In genomic region chr10:58641708-58642107, GRCh38 we compare ENCODE assay signal across 17 cellular contexts.
DNase-seq lines count a peak whose midpoint lies in the region; ATAC-seq, FAIRE-seq and TF ChIP-seq lines count a peak whose summit lies in the region.
"Had no signal": no experiment of that assay in that cellular context is flagged by ENCODE, and none has a peak within 500 bp of the region (broad histone marks: within the 10 kb centered on the region; RNA-seq: fewer than 3 reads in every experiment).

No MANE protein-coding gene starts in this region.

- H3K9me3 ChIP-seq in adipocyte (ENCODE audit: control insufficient read depth, low read length): no peaks in the 10 kb centered on the region
- H3K9me3 ChIP-seq: right atrium auricular region, uterus had no signal

- H3F3A ChIP-seq in GM23338 (replicated peaks; ENCODE audit: low read depth): no peaks in the 10 kb centered on the region

- no peaks in the 10 kb centered on the region for H3K27me3 Mint-ChIP-seq in GM23338 (ENCODE audit: insufficient read depth, low read depth, poor library complexity)
- peaks cover 0 to 14% (median 4%) of the 10 kb centered on the region in 5 donors for H3K27me3 Mint-ChIP-seq in naive thymus-derived CD8-positive, alpha-beta T cell
- H3K27me3 Mint-ChIP-seq: dendritic cell treated with granulocyte-macrophage colony-stimulating factor and Interleukin-4, amounts not matched to agents 40 ng/mL and 50 ng/mL, for 4 days had no signal

- POLR2A ChIA-PET in naive thymus-derived CD8-positive, alpha-beta T cell (lab: Charles Lee): no interaction called here

- H3K4me1 Mint-ChIP-seq in GM23338: peaks cover 18% of the 10 kb centered on the region
- no peaks in the 10 kb centered on the region for H3K4me1 Mint-ChIP-seq in naive thymus-derived CD8-positive, alpha-beta T cell

- no peak overlapping the region for H2AFZ ChIP-seq in GM23338

- H3K27ac ChIP-seq in GM23338 (ENCODE audit: low read depth): no peak overlapping the region
- H3K27ac ChIP-seq: SK-N-MC, VCaP had no signal

- DNase-seq in GM23338 (ENCODE audit: low spot score) (peak; percentile 25), adipocyte (ENCODE audit: low read depth) (peak; percentile 63), fibroblast of the aortic adventitia (ENCODE audit: low read depth) (peak; percentile 86), skeletal muscle cell (ENCODE audit: low read depth) (peak; percentile 57), GM12892 (ENCODE audit: insufficient read length) (no peak), NCI-H1105 treated with DMSO at 0.1 percent for 48 hours (lab: John Stamatoyannopoulos, UW) (no peak)
- no peak for DNase-seq in naive thymus-derived CD8-positive, alpha-beta T cell
- DNase-seq: C1 segment of cervical spinal cord; NK-92 treated with Interleukin-12 subunit alpha and Interleukin-12 subunit beta, amount 100 ng/mL, for 24 hours; stimulated activated naive B cell treated with anti-CD40 and anti-IgM and Interleukin-4, amounts not matched to agents 10 μg/mL and 1 μg/mL and 100 μg/mL, for 72 hours; uterus had no signal

- H3K79me2 ChIP-seq in GM23338 (replicated peaks; ENCODE audit: insufficient read depth): no peaks in the 10 kb centered on the region

- no peak overlapping the region for H3K27ac Mint-ChIP-seq in GM23338
- H3K27ac Mint-ChIP-seq in naive thymus-derived CD8-positive, alpha-beta T cell: no peak overlapping the region
- H3K27ac Mint-ChIP-seq: activated naive CD8-positive, alpha-beta T cell; dendritic cell treated with granulocyte-macrophage colony-stimulating factor and Interleukin-4, amounts not matched to agents 40 ng/mL and 50 ng/mL, for 4 days; stimulated activated naive B cell treated with anti-CD40 and anti-IgM and Interleukin-4, amounts not matched to agents 10 μg/mL and 1 μg/mL and 100 μg/mL, for 72 hours had no signal

- H3K9ac ChIP-seq in adipocyte (ENCODE audit: low read length): peak overlapping the region; percentile 65

- FAIRE-seq in GM12892 (lab: Jason Lieb, UNC): no peak

- TF ChIP-seq CTCF in GM23338 (conservative IDR thresholded peaks at IDR 0.05; ENCODE audit: low read depth in 2 of 2): no peak
- TF ChIP-seq CTCF in fibroblast of the aortic adventitia (IDR thresholded peaks at IDR 0.05; ENCODE audit: insufficient read depth, low read length): no peak

- no peak for TF ChIP-seq POLR2A in GM12892 (IDR thresholded peaks at IDR 0.05; ENCODE audit: low read depth, low read length)

- no peaks in the 10 kb centered on the region for H4K20me1 ChIP-seq in GM23338 (replicated peaks; ENCODE audit: insufficient read depth)

- H3K4me3 ChIP-seq in GM23338 (no peak overlapping the region), adipocyte (ENCODE audit: low read length) (peak overlapping the region; percentile 51), fibroblast of the aortic adventitia (ENCODE audit: low read depth, low read length) (no peak overlapping the region), skeletal muscle cell (ENCODE audit: low read depth, low read length) (no peak overlapping the region)
- H3K4me3 ChIP-seq: right atrium auricular region, SK-N-MC, uterus had no signal

- peak; percentile 46; the same call in 2 of the 3 replicates for ATAC-seq in GM23338
- ATAC-seq in naive thymus-derived CD8-positive, alpha-beta T cell: no peak
- ATAC-seq in GM19463 (IDR thresholded peaks at IDR 0.05; ENCODE audit: unreplicated experiment): no peak
- ATAC-seq: stimulated activated naive B cell treated with anti-CD40 and anti-IgM and Interleukin-4, amounts not matched to agents 10 μg/mL and 1 μg/mL and 100 μg/mL, for 72 hours had no signal

- peaks cover 5% of the 10 kb centered on the region; the same call in 1 of the 2 replicates for H3K4me1 ChIP-seq in GM23338 (ENCODE audit: insufficient read depth)
- peaks cover 66% of the 10 kb centered on the region for H3K4me1 ChIP-seq in adipocyte (ENCODE audit: control insufficient read depth, insufficient read depth, low read length)
- H3K4me1 ChIP-seq: uterus had no signal

- H3K9me3 Mint-ChIP-seq in GM23338: no peaks in the 10 kb centered on the region
- no peaks in the 10 kb centered on the region for H3K9me3 Mint-ChIP-seq in naive thymus-derived CD8-positive, alpha-beta T cell
- H3K9me3 Mint-ChIP-seq: dendritic cell treated with granulocyte-macrophage colony-stimulating factor and Interleukin-4, amounts not matched to agents 40 ng/mL and 50 ng/mL, for 4 days; stimulated activated naive B cell treated with anti-CD40 and anti-IgM and Interleukin-4, amounts not matched to agents 10 μg/mL and 1 μg/mL and 100 μg/mL, for 72 hours had no signal

- H3K36me3 ChIP-seq in GM23338 (ENCODE audit: insufficient read depth) (no peaks in the 10 kb centered on the region), adipocyte (ENCODE audit: control insufficient read depth, insufficient read depth, low read length, severe bottlenecking) (no peaks in the 10 kb centered on the region)
- H3K36me3 ChIP-seq: right atrium auricular region, uterus had no signal

- H3K4me2 ChIP-seq in GM23338: no peak overlapping the region

- H3K9me2 ChIP-seq in GM23338 (ENCODE audit: insufficient read depth): no peaks in the 10 kb centered on the region

- no peaks in the 10 kb centered on the region for H3K36me3 Mint-ChIP-seq in GM23338 (ENCODE audit: low read depth)
- no peaks in the 10 kb centered on the region for H3K36me3 Mint-ChIP-seq in naive thymus-derived CD8-positive, alpha-beta T cell
- H3K36me3 Mint-ChIP-seq: activated naive CD8-positive, alpha-beta T cell; stimulated activated naive B cell treated with anti-CD40 and anti-IgM and Interleukin-4, amounts not matched to agents 10 μg/mL and 1 μg/mL and 100 μg/mL, for 72 hours had no signal

- no peak overlapping the region for H3K4me3 Mint-ChIP-seq in GM23338
- H3K4me3 Mint-ChIP-seq in naive thymus-derived CD8-positive, alpha-beta T cell: no peak overlapping the region
- H3K4me3 Mint-ChIP-seq: activated naive CD8-positive, alpha-beta T cell; stimulated activated naive B cell treated with anti-CD40 and anti-IgM and Interleukin-4, amounts not matched to agents 10 μg/mL and 1 μg/mL and 100 μg/mL, for 72 hours had no signal

- H3K27me3 ChIP-seq in GM23338 (ENCODE audit: insufficient read depth): no peaks in the 10 kb centered on the region
- H3K27me3 ChIP-seq in adipocyte (replicated peaks; ENCODE audit: control insufficient read depth, insufficient read depth, low read length): no peaks in the 10 kb centered on the region
- H3K27me3 ChIP-seq: right atrium auricular region, uterus had no signal

TF ChIP-seq in GM23338, 12 proteins besides CTCF, POLR2A, EP300 and RAD21 (continues in another document):
- TF ChIP-seq ZNF331 (CRISPR knock-in tag; IDR thresholded peaks at IDR 0.05; ENCODE audit: low read depth) (no peak), CREB1 (CRISPR knock-in tag; IDR thresholded peaks at IDR 0.05; ENCODE audit: low read depth) (no peak), POLR2AphosphoS5 (IDR thresholded peaks at IDR 0.05; ENCODE audit: low read depth) (no peak), ZNF114 (CRISPR knock-in tag; IDR thresholded peaks at IDR 0.05) (no peak), NANOG (IDR thresholded peaks at IDR 0.05; ENCODE audit: borderline replicate concordance) (no peak), EZH2phosphoT487 (IDR thresholded peaks at IDR 0.05; ENCODE audit: unreplicated experiment) (no peak), STAT1 (IDR thresholded peaks at IDR 0.05; ENCODE audit: unreplicated experiment) (no peak), REST (IDR thresholded peaks at IDR 0.05; ENCODE audit: unreplicated experiment) (no peak), ETS1 (IDR thresholded peaks at IDR 0.05) (no peak), EZH2 (IDR thresholded peaks at IDR 0.05; ENCODE audit: low read depth, unreplicated experiment) (no peak)

Comparison
In these comparisons a context has a peak if more than half of its experiments do, and no peak if none do; other contexts are left out.
1. DNase-seq: peak in GM23338 (single experiment), adipocyte (single experiment), fibroblast of the aortic adventitia (single experiment) and skeletal muscle cell (single experiment); none in naive thymus-derived CD8-positive, alpha-beta T cell (0 of 10), GM12892 (single experiment) and NCI-H1105 treated with DMSO at 0.1 percent for 48 hours (single experiment).